1 cellular context compared by ENCODE assay signal in genomic region chr12:56198836-56199235, GRCh38.
TF ChIP-seq lines count a peak whose summit lies in the region.

No MANE protein-coding gene starts in this region.

TF ChIP-seq in IMR-90, 13 proteins besides CTCF, POLR2A, EP300 and RAD21:
- no peak for TF ChIP-seq SMC3 (IDR thresholded peaks at IDR 0.05; ENCODE audit: low read depth, low read length)
